In genomic region chr18:22872894-22873537, GRCh38 we compare ENCODE assay signal across 13 cellular contexts.
DNase-seq lines count a peak whose midpoint lies in the region; ATAC-seq and TF ChIP-seq lines count a peak whose summit lies in the region.
"Had no signal": no experiment of that assay in that cellular context is flagged by ENCODE, and none has a peak within 500 bp of the region (broad histone marks: within the 10 kb centered on the region; RNA-seq: fewer than 3 reads in every experiment).

No MANE protein-coding gene starts in this region.

- H3K27me3 ChIP-seq in osteoblast (ENCODE audit: insufficient read depth, low read length): peaks cover 3% of the 10 kb centered on the region
- H3K27me3 ChIP-seq: cardiac muscle cell, thyroid gland had no signal

- no peaks in the 10 kb centered on the region for H3K9me3 ChIP-seq in osteoblast (ENCODE audit: low read depth, low read length)
- H3K9me3 ChIP-seq: HAP-1, thyroid gland had no signal

- peak overlapping the region; percentile 55 for H3K4me3 ChIP-seq in osteoblast (ENCODE audit: insufficient read depth, low read length)
- H3K4me3 ChIP-seq: cardiac muscle cell, HAP-1, thyroid gland had no signal

- H3K79me2 ChIP-seq in osteoblast (ENCODE audit: insufficient read depth, low read length): no peaks in the 10 kb centered on the region

- H3K36me3 Mint-ChIP-seq in activated naive CD8-positive, alpha-beta T cell treated with anti-CD3 and anti-CD28 coated beads for 36 hours: no peaks in the 10 kb centered on the region

- peak overlapping the region; percentile 52 for H3K27ac Mint-ChIP-seq in activated naive CD8-positive, alpha-beta T cell treated with anti-CD3 and anti-CD28 coated beads for 36 hours

- no peaks in the 10 kb centered on the region for H4K20me1 ChIP-seq in osteoblast (ENCODE audit: insufficient read depth, low read length)

- peak; percentile 92 for ATAC-seq in GM18870 (IDR thresholded peaks at IDR 0.05; ENCODE audit: unreplicated experiment)
- peak; percentile 74 for ATAC-seq in HG02840 (IDR thresholded peaks at IDR 0.05; ENCODE audit: low FRiP score, unreplicated experiment)
- no peak for ATAC-seq in HG02852 (IDR thresholded peaks at IDR 0.05; ENCODE audit: unreplicated experiment)

- no peak overlapping the region for H3K4me3 Mint-ChIP-seq in activated naive CD8-positive, alpha-beta T cell treated with anti-CD3 and anti-CD28 coated beads for 36 hours
- H3K4me3 Mint-ChIP-seq: neural crest cell had no signal

- peaks cover 1% of the 10 kb centered on the region for H3K9me3 Mint-ChIP-seq in activated naive CD8-positive, alpha-beta T cell treated with anti-CD3 and anti-CD28 coated beads for 36 hours
- H3K9me3 Mint-ChIP-seq: neural crest cell had no signal

- H3K4me1 ChIP-seq in osteoblast (ENCODE audit: insufficient read depth, low read length): peaks cover 5% of the 10 kb centered on the region
- H3K4me1 ChIP-seq: thyroid gland had no signal

- H3K27me3 Mint-ChIP-seq in activated naive CD8-positive, alpha-beta T cell treated with anti-CD3 and anti-CD28 coated beads for 36 hours: peaks cover 8% of the 10 kb centered on the region

- no peaks in the 10 kb centered on the region for H3K36me3 ChIP-seq in osteoblast (ENCODE audit: insufficient read depth, low read length)
- H3K36me3 ChIP-seq: cardiac muscle cell, HAP-1, thyroid gland had no signal

- H3K4me1 Mint-ChIP-seq in activated naive CD8-positive, alpha-beta T cell treated with anti-CD3 and anti-CD28 coated beads for 36 hours: peaks cover 8% of the 10 kb centered on the region
- H3K4me1 Mint-ChIP-seq: neural crest cell had no signal

- peak overlapping the region; percentile 66 for H3K4me2 ChIP-seq in osteoblast (ENCODE audit: insufficient read depth, low read length)

- TF ChIP-seq CTCF in osteoblast (IDR thresholded peaks at IDR 0.05; ENCODE audit: extremely low read depth, low read depth, low read length): no peak

- H3K27ac ChIP-seq in osteoblast (ENCODE audit: low read depth, low read length): no peak overlapping the region
- H3K27ac ChIP-seq: thyroid gland had no signal

- peak overlapping the region; percentile 60 for H2AFZ ChIP-seq in osteoblast (ENCODE audit: low read length)

- no peak for DNase-seq in activated naive CD8-positive, alpha-beta T cell treated with anti-CD3 and anti-CD28 coated beads for 36 hours
- DNase-seq in osteoblast (ENCODE audit: insufficient read length, low spot score, missing footprints) (no peak), mesenteric fat pad (ENCODE audit: low spot score) (no peak), DMS79 (lab: John Stamatoyannopoulos, UW) (no peak), SHP77 (lab: John Stamatoyannopoulos, UW) (no peak)
- DNase-seq: Right ventricle myocardium superior, thyroid gland had no signal
